In genomic region chr16:25747160-25747758, GRCh38 we compare ENCODE assay signal across 14 cellular contexts. TPM values are rescaled to one million over a fixed set of nuclear protein-coding genes. Genes with fewer than 3 reads are reported as not detected.
DNase-seq lines count a peak whose midpoint lies in the region; ATAC-seq and TF ChIP-seq lines count a peak whose summit lies in the region.
"Had no signal": no experiment of that assay in that cellular context is flagged by ENCODE, and none has a peak within 500 bp of the region (broad histone marks: within the 10 kb centered on the region; RNA-seq: fewer than 3 reads in every experiment).

No MANE protein-coding gene starts in this region.

- no peaks in the 10 kb centered on the region for H3K4me1 ChIP-seq in smooth muscle cell (ENCODE audit: low read depth)
- H3K4me1 ChIP-seq: heart left ventricle, SJSA1 had no signal

- H3K4me1 Mint-ChIP-seq in activated naive CD8-positive, alpha-beta T cell treated with anti-CD3 and anti-CD28 coated beads, Interleukin-2, amount 10 ng/mL, durations not matched to agents 7 days and 5 days: no peaks in the 10 kb centered on the region
- H3K4me1 Mint-ChIP-seq in activated naive CD8-positive, alpha-beta T cell treated with anti-CD3 and anti-CD28 coated beads for 36 hours: no peaks in the 10 kb centered on the region
- no peaks in the 10 kb centered on the region for H3K4me1 Mint-ChIP-seq in activated T-helper 17 cell treated with anti-CD3 and anti-CD28 coated beads, Interleukin-2, amount 50 U/mL, for 72 hours

- H3K4me2 ChIP-seq in smooth muscle cell: no peak overlapping the region

- H3K4me3 Mint-ChIP-seq in activated naive CD8-positive, alpha-beta T cell treated with anti-CD3 and anti-CD28 coated beads, Interleukin-2, amount 10 ng/mL, durations not matched to agents 7 days and 5 days: no peak overlapping the region
- no peak overlapping the region for H3K4me3 Mint-ChIP-seq in activated naive CD8-positive, alpha-beta T cell treated with anti-CD3 and anti-CD28 coated beads for 36 hours
- no peak overlapping the region for H3K4me3 Mint-ChIP-seq in activated T-helper 17 cell treated with anti-CD3 and anti-CD28 coated beads, Interleukin-2, amount 50 U/mL, for 72 hours

- no peak overlapping the region for H3K4me3 ChIP-seq in fibroblast of the aortic adventitia (ENCODE audit: low read depth, low read length)
- no peak overlapping the region for H3K4me3 ChIP-seq in smooth muscle cell
- H3K4me3 ChIP-seq: dorsolateral prefrontal cortex, heart left ventricle, SJSA1, thoracic aorta had no signal

- H3K27me3 Mint-ChIP-seq in activated naive CD8-positive, alpha-beta T cell treated with anti-CD3 and anti-CD28 coated beads, Interleukin-2, amount 10 ng/mL, durations not matched to agents 7 days and 5 days: no peaks in the 10 kb centered on the region
- H3K27me3 Mint-ChIP-seq in activated naive CD8-positive, alpha-beta T cell treated with anti-CD3 and anti-CD28 coated beads for 36 hours: no peaks in the 10 kb centered on the region
- peaks cover 9% of the 10 kb centered on the region for H3K27me3 Mint-ChIP-seq in activated T-helper 17 cell treated with anti-CD3 and anti-CD28 coated beads, Interleukin-2, amount 50 U/mL, for 72 hours

- no peaks in the 10 kb centered on the region for H3K36me3 Mint-ChIP-seq in activated naive CD8-positive, alpha-beta T cell treated with anti-CD3 and anti-CD28 coated beads, Interleukin-2, amount 10 ng/mL, durations not matched to agents 7 days and 5 days
- peaks cover 1% of the 10 kb centered on the region for H3K36me3 Mint-ChIP-seq in activated naive CD8-positive, alpha-beta T cell treated with anti-CD3 and anti-CD28 coated beads for 36 hours
- H3K36me3 Mint-ChIP-seq in activated T-helper 17 cell treated with anti-CD3 and anti-CD28 coated beads, Interleukin-2, amount 50 U/mL, for 72 hours (ENCODE audit: low read depth): no peaks in the 10 kb centered on the region

- no peaks in the 10 kb centered on the region for H3K9me3 ChIP-seq in smooth muscle cell (replicated peaks; ENCODE audit: low read depth)
- H3K9me3 ChIP-seq: SJSA1, thoracic aorta had no signal

- H3K27ac Mint-ChIP-seq in activated naive CD8-positive, alpha-beta T cell treated with anti-CD3 and anti-CD28 coated beads, Interleukin-2, amount 10 ng/mL, durations not matched to agents 7 days and 5 days: no peak overlapping the region
- H3K27ac Mint-ChIP-seq in activated naive CD8-positive, alpha-beta T cell treated with anti-CD3 and anti-CD28 coated beads for 36 hours: no peak overlapping the region
- H3K27ac Mint-ChIP-seq in activated T-helper 17 cell treated with anti-CD3 and anti-CD28 coated beads, Interleukin-2, amount 50 U/mL, for 72 hours: no peak overlapping the region

- no peaks in the 10 kb centered on the region for H3K27me3 ChIP-seq in smooth muscle cell (ENCODE audit: low read depth)
- H3K27me3 ChIP-seq: SJSA1 had no signal

- WGBS in smooth muscle cell (ENCODE audit: low lambda C conversion rate): 64% methylated on average over 7 of the region's 7 CpGs

- no peaks in the 10 kb centered on the region for H3F3A ChIP-seq in smooth muscle cell (ENCODE audit: low read depth)

- H3K9ac ChIP-seq in smooth muscle cell (ENCODE audit: low read depth): no peak overlapping the region

- H2AFZ ChIP-seq in smooth muscle cell (ENCODE audit: low read depth): no peak overlapping the region

- POLR2A ChIA-PET in activated naive CD8-positive, alpha-beta T cell treated with anti-CD3 and anti-CD28 coated beads, Interleukin-2, amount 10 ng/mL, durations not matched to agents 7 days and 5 days (lab: Charles Lee): no interaction called here

- H3K9me3 Mint-ChIP-seq in activated naive CD8-positive, alpha-beta T cell treated with anti-CD3 and anti-CD28 coated beads, Interleukin-2, amount 10 ng/mL, durations not matched to agents 7 days and 5 days: peaks cover 1% of the 10 kb centered on the region
- H3K9me3 Mint-ChIP-seq in activated naive CD8-positive, alpha-beta T cell treated with anti-CD3 and anti-CD28 coated beads for 36 hours: peaks cover 6% of the 10 kb centered on the region
- H3K9me3 Mint-ChIP-seq in activated T-helper 17 cell treated with anti-CD3 and anti-CD28 coated beads, Interleukin-2, amount 50 U/mL, for 72 hours: peaks cover 15% of the 10 kb centered on the region

- no peak for ATAC-seq in activated naive CD8-positive, alpha-beta T cell treated with anti-CD3 and anti-CD28 coated beads, Interleukin-2, amount 10 ng/mL, durations not matched to agents 7 days and 5 days (ENCODE audit: low read depth)
- no peak for ATAC-seq in GM18868 (IDR thresholded peaks at IDR 0.05; ENCODE audit: unreplicated experiment)
- ATAC-seq in activated T-helper 17 cell treated with anti-CD3 and anti-CD28 coated beads, Interleukin-2, amount 50 U/mL, for 72 hours (replicated peaks): no peak
- ATAC-seq: heart left ventricle had no signal

- TF ChIP-seq CTCF in fibroblast of the aortic adventitia (IDR thresholded peaks at IDR 0.05; ENCODE audit: insufficient read depth, low read length) (no peak), smooth muscle cell (IDR thresholded peaks at IDR 0.05; ENCODE audit: borderline replicate concordance, insufficient read depth, poor library complexity, severe bottlenecking) (no peak)

- DNase-seq in activated naive CD8-positive, alpha-beta T cell treated with anti-CD3 and anti-CD28 coated beads, Interleukin-2, amount 10 ng/mL, durations not matched to agents 7 days and 5 days: peak; percentile 37
- no peak for DNase-seq in activated naive CD8-positive, alpha-beta T cell treated with anti-CD3 and anti-CD28 coated beads for 36 hours
- DNase-seq in RPMI8226 (peak; percentile 44), fibroblast of the aortic adventitia (ENCODE audit: low read depth) (peak; percentile 1), smooth muscle cell (lab: John Stamatoyannopoulos, UW; ENCODE audit: unreplicated experiment) (peak; percentile 6), glomerular visceral epithelial cell (ENCODE audit: extremely low spot score) (no peak)
- DNase-seq: dorsolateral prefrontal cortex, heart left ventricle, IMR-90 had no signal

- H3K79me2 ChIP-seq in smooth muscle cell (ENCODE audit: low read depth): no peaks in the 10 kb centered on the region

- no peaks in the 10 kb centered on the region for H4K20me1 ChIP-seq in smooth muscle cell (ENCODE audit: low read depth)

- no peaks in the 10 kb centered on the region for H3K36me3 ChIP-seq in smooth muscle cell (ENCODE audit: low read depth)
- H3K36me3 ChIP-seq: heart left ventricle, SJSA1, thoracic aorta had no signal

- H3K27ac ChIP-seq in smooth muscle cell (ENCODE audit: low read depth): no peak overlapping the region
- H3K27ac ChIP-seq: dorsolateral prefrontal cortex, heart left ventricle, SJSA1, thoracic aorta had no signal

RNA-seq across cellular contexts. Expression of gene HS3ST4, which starts 55.5 kb away (rescaled TPM):
- not detected for total RNA-seq in activated naive CD8-positive, alpha-beta T cell treated with anti-CD3 and anti-CD28 coated beads, Interleukin-2, amount 10 ng/mL, durations not matched to agents 7 days and 5 days
- total RNA-seq in activated naive CD8-positive, alpha-beta T cell treated with anti-CD3 and anti-CD28 coated beads for 36 hours: not detected
- total RNA-seq in fibroblast of the aortic adventitia (ENCODE audit: low replicate concordance): not detected in 2 replicates
- total RNA-seq in smooth muscle cell: 1.4 and 2.2 TPM in 2 replicates
- 0.29 and 0.90 TPM in 2 replicates for polyA plus RNA-seq in smooth muscle cell
- not detected for total RNA-seq in activated T-helper 17 cell treated with anti-CD3 and anti-CD28 coated beads, Interleukin-2, amount 50 U/mL, for 72 hours
- total RNA-seq: activated CD8-positive, alpha-beta memory T cell treated with anti-CD3 and anti-CD28 coated beads for 36 hours; heart left ventricle; IMR-90; SJSA1; thoracic aorta had no signal
- polyA plus RNA-seq: heart left ventricle, IMR-90 had no signal

Comparison
In these comparisons a context has a peak if more than half of its experiments do, and no peak if none do; other contexts are left out.
1. DNase-seq: peak in activated naive CD8-positive, alpha-beta T cell treated with anti-CD3 and anti-CD28 coated beads, Interleukin-2, amount 10 ng/mL, durations not matched to agents 7 days and 5 days (single experiment), RPMI8226 (single experiment), fibroblast of the aortic adventitia (single experiment) and smooth muscle cell (single experiment); none in activated naive CD8-positive, alpha-beta T cell treated with anti-CD3 and anti-CD28 coated beads for 36 hours (single experiment) and glomerular visceral epithelial cell (single experiment).